34 cellular contexts compared by ENCODE assay signal in the genomic region with DNA sequence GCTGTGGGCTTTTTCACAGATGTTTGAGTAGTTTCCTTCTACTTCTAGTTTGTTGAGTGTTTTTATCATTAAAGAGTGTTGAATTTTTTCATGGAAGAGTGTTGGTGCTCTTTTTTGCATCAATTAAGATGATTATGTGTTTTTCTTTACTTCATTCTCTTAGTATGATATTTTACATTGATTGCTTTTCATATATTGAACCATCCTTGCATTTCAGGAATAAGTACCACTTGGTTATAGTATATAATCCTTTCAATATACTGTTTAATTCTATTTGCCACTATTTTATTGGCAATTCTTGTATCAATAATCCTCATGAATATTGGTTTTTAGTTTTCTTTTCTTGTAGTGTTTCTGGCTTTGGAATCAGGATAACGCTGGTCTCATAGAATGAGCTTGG.
"Had no signal": no experiment of that assay in that cellular context is flagged by ENCODE, and none has a peak within 500 bp of the region (broad histone marks: within the 10 kb centered on the region; RNA-seq: fewer than 3 reads in every experiment).

No MANE protein-coding gene starts in this region.

- H3K4me3 Mint-ChIP-seq: activated B cell treated with CpG ODN at 0.5 μM for 24 hours; activated CD4-positive, alpha-beta memory T cell treated with anti-CD3 and anti-CD28 coated beads for 36 hours; activated CD4-positive, alpha-beta T cell treated with anti-CD3 and anti-CD28 coated beads, Interleukin-2, amount 10 ng/mL, durations not matched to agents 24 days and 14 days; activated CD8-positive, alpha-beta T cell treated with anti-CD3 and anti-CD28 coated beads for 36 hours; activated naive CD4-positive, alpha-beta T cell treated with anti-CD3 and anti-CD28 coated beads for 36 hours; activated naive CD8-positive, alpha-beta T cell treated with anti-CD3 and anti-CD28 coated beads for 36 hours; activated T-cell treated with anti-CD3 and anti-CD28 coated beads, Interleukin-2, amount 50 U/mL, for 4 hours; activated T-cell treated with anti-CD3 and anti-CD28 coated beads, Interleukin-2, amount 50 U/mL, for 72 hours; activated T-helper 1 cell treated with anti-CD3 and anti-CD28 coated beads, Interleukin-12 subunit alpha, Interleukin-12 subunit beta, Interleukin-2, Interleukin-4 antibody, amounts not matched to agents 30 ng/mL and 10 ng/mL and 1 ng/mL, durations not matched to agents 14 hours and 24 hours and 36 hours; activated T-helper 17 cell treated with anti-CD3 and anti-CD28 coated beads, Interleukin-2, amount 50 U/mL, for 72 hours; brain; central memory CD8-positive, alpha-beta T cell; T-helper 1 cell treated with Interleukin-12 subunit alpha and Interleukin-12 subunit beta and Interleukin-4 antibody, amounts not matched to agents 30 μg/mL and 1 μg/mL, for 36 hours had no signal

- H3K27ac Mint-ChIP-seq: activated B cell treated with CpG ODN at 0.5 μM for 24 hours; activated CD4-positive, alpha-beta memory T cell treated with anti-CD3 and anti-CD28 coated beads for 36 hours; activated CD4-positive, alpha-beta T cell treated with anti-CD3 and anti-CD28 coated beads, Interleukin-2, amount 10 ng/mL, durations not matched to agents 24 days and 14 days; activated CD8-positive, alpha-beta T cell treated with anti-CD3 and anti-CD28 coated beads for 36 hours; activated naive CD4-positive, alpha-beta T cell treated with anti-CD3 and anti-CD28 coated beads for 36 hours; activated naive CD4-positive, alpha-beta T cell treated with anti-CD3 and anti-CD28 coated beads, Interleukin-2, amount 50 U/mL, for 72 hours; activated naive CD8-positive, alpha-beta T cell treated with anti-CD3 and anti-CD28 coated beads for 36 hours; activated T-cell treated with anti-CD3 and anti-CD28 coated beads, Interleukin-2, amount 50 U/mL, for 72 hours; activated T-helper 1 cell treated with anti-CD3 and anti-CD28 coated beads, Interleukin-12 subunit alpha, Interleukin-12 subunit beta, Interleukin-2, Interleukin-4 antibody, amounts not matched to agents 30 ng/mL and 10 ng/mL and 1 ng/mL, durations not matched to agents 14 hours and 24 hours and 36 hours; activated T-helper 17 cell treated with anti-CD3 and anti-CD28 coated beads, Interleukin-2, amount 50 U/mL, for 72 hours; brain; T-helper 1 cell treated with Interleukin-12 subunit alpha and Interleukin-12 subunit beta and Interleukin-4 antibody, amounts not matched to agents 30 μg/mL and 1 μg/mL, for 36 hours had no signal

- H3K4me3 ChIP-seq: ascending aorta, cardiac muscle cell had no signal

- H3K27me3 ChIP-seq: ascending aorta had no signal

- H3K4me1 ChIP-seq: ascending aorta had no signal

- H3K36me3 ChIP-seq: ascending aorta, cardiac muscle cell had no signal

- DNase-seq: activated B cell treated with CpG ODN at 0.5 μM for 24 hours; activated CD4-positive, alpha-beta memory T cell treated with anti-CD3 and anti-CD28 coated beads for 36 hours; activated CD4-positive, alpha-beta T cell treated with anti-CD3 and anti-CD28 coated beads for 4 hours; activated CD4-positive, alpha-beta T cell treated with anti-CD3 and anti-CD28 coated beads, Interleukin-2, amount 10 ng/mL, durations not matched to agents 24 days and 14 days; activated CD4-positive, alpha-beta T cell treated with anti-CD3 and anti-CD28 coated beads, Interleukin-2, amount 50 U/mL, for 1 hour; activated CD4-positive, alpha-beta T cell treated with anti-CD3 and anti-CD28 coated beads, Interleukin-2, amount 50 U/mL, for 4 hours; activated CD4-positive, CD25-positive, alpha-beta regulatory T cell treated with anti-CD3 and anti-CD28 coated beads, Interleukin-2, amount 50 U/mL, for 72 hours; activated CD8-positive, alpha-beta memory T cell treated with anti-CD3 and anti-CD28 coated beads, Interleukin-2, amount 50 U/mL, for 4 hours; activated CD8-positive, alpha-beta T cell treated with anti-CD3 and anti-CD28 coated beads for 36 hours; activated effector memory CD4-positive, alpha-beta T cell treated with anti-CD3 and anti-CD28 coated beads, Interleukin-2, amount 50 U/mL, for 16 hours; activated gamma-delta T cell treated with Interleukin-2 at 50 U/mL for 16 hours; activated naive CD4-positive, alpha-beta T cell; activated naive CD4-positive, alpha-beta T cell treated with anti-CD3 and anti-CD28 coated beads for 36 hours; activated naive CD4-positive, alpha-beta T cell treated with anti-CD3 and anti-CD28 coated beads, Interleukin-2, amount 50 U/mL, for 16 hours; activated naive CD8-positive, alpha-beta T cell treated with anti-CD3 and anti-CD28 coated beads for 36 hours; activated T-cell treated with anti-CD3 and anti-CD28 coated beads for 4 hours; activated T-cell treated with anti-CD3 and anti-CD28 coated beads, Interleukin-2, amount 50 U/mL, for 1 hour; activated T-cell treated with anti-CD3 and anti-CD28 coated beads, Interleukin-2, amount 50 U/mL, for 4 hours; activated T-cell treated with anti-CD3 and anti-CD28 coated beads, Interleukin-2, amount 50 U/mL, for 72 hours; amygdala; anterior cingulate cortex; caudate nucleus; cerebellar nuclear complex; T-helper 1 cell; T-helper 9 cell had no signal

- H3K27ac ChIP-seq: ascending aorta, cardiac muscle cell, VCaP had no signal

- H3K27me3 Mint-ChIP-seq: activated T-helper 17 cell treated with anti-CD3 and anti-CD28 coated beads, Interleukin-2, amount 50 U/mL, for 72 hours; central memory CD8-positive, alpha-beta T cell had no signal

- H3K36me3 Mint-ChIP-seq: brain had no signal

- ATAC-seq: activated CD8-positive, alpha-beta T cell treated with anti-CD3 and anti-CD28 coated beads for 36 hours; activated naive CD4-positive, alpha-beta T cell treated with anti-CD3 and anti-CD28 coated beads, Interleukin-2, amount 50 U/mL, for 72 hours; activated T-cell treated with anti-CD3 and anti-CD28 coated beads, Interleukin-2, amount 50 U/mL, for 4 hours; activated T-cell treated with anti-CD3 and anti-CD28 coated beads, Interleukin-2, amount 50 U/mL, for 72 hours; activated T-helper 17 cell treated with anti-CD3 and anti-CD28 coated beads, Interleukin-2, amount 50 U/mL, for 72 hours had no signal

- H3K4me1 Mint-ChIP-seq: activated B cell treated with CpG ODN at 0.5 μM for 24 hours; activated naive CD8-positive, alpha-beta T cell treated with anti-CD3 and anti-CD28 coated beads for 36 hours; activated T-helper 17 cell treated with anti-CD3 and anti-CD28 coated beads, Interleukin-2, amount 50 U/mL, for 72 hours; brain; central memory CD8-positive, alpha-beta T cell had no signal
